ENCODE assay signal across 13 cellular contexts in the genomic region with DNA sequence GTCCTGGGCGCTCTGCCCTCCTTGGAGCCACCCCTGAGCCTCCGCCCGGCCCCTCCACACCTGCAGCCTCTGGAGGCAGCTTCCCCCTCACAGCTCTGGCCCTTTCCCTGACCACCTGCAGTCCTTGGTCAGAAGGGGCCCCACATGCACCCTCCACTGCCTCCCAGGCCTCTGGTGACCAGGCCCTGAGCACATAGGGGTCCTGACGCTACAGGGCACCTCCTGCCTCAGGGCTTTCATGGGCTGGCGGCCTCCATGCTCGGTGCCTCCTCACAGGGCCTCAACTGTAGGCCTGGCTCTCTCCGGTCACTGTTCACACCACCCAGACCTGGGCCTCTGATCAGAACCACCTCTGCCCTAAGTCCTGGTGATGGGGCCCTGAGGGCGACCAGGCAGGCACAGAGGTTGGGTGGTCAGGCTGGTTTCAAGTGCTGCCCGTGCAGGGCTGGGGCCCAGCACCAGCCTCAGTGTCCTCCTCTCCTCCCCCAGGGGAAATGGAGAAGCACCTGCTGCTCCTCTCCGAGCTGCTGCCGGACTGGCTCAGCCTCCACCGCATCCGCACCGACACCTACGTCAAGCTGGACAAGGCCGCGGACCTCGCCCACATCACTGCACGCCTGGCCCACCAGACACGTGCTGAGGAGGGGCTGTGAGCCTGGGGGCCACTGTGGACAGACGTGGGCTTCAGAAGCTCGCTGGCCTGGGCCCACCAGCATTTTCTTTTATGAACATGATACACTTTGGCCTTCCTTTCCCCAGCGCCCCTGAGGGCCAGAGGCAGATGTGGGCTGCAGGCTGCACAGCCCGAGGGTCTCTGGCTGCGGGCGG. TPM values are rescaled to one million over a fixed set of nuclear protein-coding genes. Genes with fewer than 3 reads are reported as not detected.
DNase-seq lines count a peak whose midpoint lies in the region; ATAC-seq and TF ChIP-seq lines count a peak whose summit lies in the region.
"Had no signal": no experiment of that assay in that cellular context is flagged by ENCODE, and none has a peak within 500 bp of the region (broad histone marks: within the 10 kb centered on the region; RNA-seq: fewer than 3 reads in every experiment).

No MANE protein-coding gene starts in this region.

- H3K27ac ChIP-seq in osteoblast (ENCODE audit: low read depth, low read length), result no peak overlapping the region
- H3K27ac ChIP-seq: adrenal gland, left lung, thoracic aorta had no signal

- peaks cover 26% of the 10 kb centered on the region for H3K79me2 ChIP-seq in osteoblast (ENCODE audit: insufficient read depth, low read length)

- no peaks in the 10 kb centered on the region for H3K27me3 ChIP-seq in osteoblast (ENCODE audit: insufficient read depth, low read length)
- H3K27me3 ChIP-seq: adrenal gland had no signal

- TF ChIP-seq CTCF in osteoblast (IDR thresholded peaks at IDR 0.05; ENCODE audit: extremely low read depth, low read depth, low read length), result no peak

- peaks cover 28% of the 10 kb centered on the region for H3K4me1 Mint-ChIP-seq in activated T-cell treated with anti-CD3 and anti-CD28 coated beads, Interleukin-2, amount 50 U/mL, for 24 hours (ENCODE audit: low read depth)
- peaks cover 7% of the 10 kb centered on the region for H3K4me1 Mint-ChIP-seq in activated T-cell treated with anti-CD3 and anti-CD28 coated beads, Interleukin-2, amount 50 U/mL, for 4 hours (ENCODE audit: low read depth)
- peaks cover 7% of the 10 kb centered on the region for H3K4me1 Mint-ChIP-seq in activated T-helper 17 cell treated with anti-CD3 and anti-CD28 coated beads, Interleukin-2, amount 50 U/mL, for 72 hours
- H3K4me1 Mint-ChIP-seq in natural killer cell treated with Interleukin-12 subunit alpha and Interleukin-12 subunit beta and Interleukin-15 and Interleukin-18, amount 100 ng/mL, for 72 hours (ENCODE audit: low read depth in 2 of 2), result peaks cover 4 to 16% of the 10 kb centered on the region in 2 donors

- peak overlapping the region; percentile 93 for H3K4me3 Mint-ChIP-seq in activated T-cell treated with anti-CD3 and anti-CD28 coated beads, Interleukin-2, amount 50 U/mL, for 24 hours
- H3K4me3 Mint-ChIP-seq in activated T-cell treated with anti-CD3 and anti-CD28 coated beads, Interleukin-2, amount 50 U/mL, for 4 hours, result no peak overlapping the region
- peak overlapping the region; percentile 84 for H3K4me3 Mint-ChIP-seq in activated T-helper 17 cell treated with anti-CD3 and anti-CD28 coated beads, Interleukin-2, amount 50 U/mL, for 72 hours
- no peak overlapping the region for H3K4me3 Mint-ChIP-seq in natural killer cell treated with Interleukin-12 subunit alpha and Interleukin-12 subunit beta and Interleukin-15 and Interleukin-18, amount 100 ng/mL, for 72 hours

- peaks cover 36% of the 10 kb centered on the region for H3K4me1 ChIP-seq in osteoblast (ENCODE audit: insufficient read depth, low read length)

- peaks cover 12% of the 10 kb centered on the region for H4K20me1 ChIP-seq in osteoblast (ENCODE audit: insufficient read depth, low read length)

- TF ChIP-seq POLR2A in GM18951 (IDR thresholded peaks at IDR 0.05; ENCODE audit: extremely low read depth, insufficient read depth, insufficient read length), result peak; percentile 10

- DNase-seq in activated T-cell treated with anti-CD3 and anti-CD28 coated beads, Interleukin-2, amount 50 U/mL, for 24 hours, result peak; percentile 47
- no peak for DNase-seq in activated T-cell treated with anti-CD3 and anti-CD28 coated beads, Interleukin-2, amount 50 U/mL, for 4 hours
- DNase-seq in osteoblast (ENCODE audit: insufficient read length, low spot score, missing footprints), result peak; percentile 69
- DNase-seq in DMS 273 treated with DMSO at 0.1 percent for 48 hours (lab: John Stamatoyannopoulos, UW), result no peak
- no peak for DNase-seq in ACHN
- DNase-seq in natural killer cell treated with Interleukin-12 subunit alpha and Interleukin-12 subunit beta and Interleukin-15 and Interleukin-18, amount 100 ng/mL, for 72 hours (ENCODE audit: low spot score), result no peak
- DNase-seq: adrenal gland; effector memory CD4-positive, alpha-beta T cell; left lung; NCI-H1048 had no signal

- no peak overlapping the region for H3K4me3 ChIP-seq in osteoblast (ENCODE audit: insufficient read depth, low read length)
- H3K4me3 ChIP-seq: adrenal gland, left lung, thoracic aorta had no signal

- no peaks in the 10 kb centered on the region for H3K27me3 Mint-ChIP-seq in activated T-cell treated with anti-CD3 and anti-CD28 coated beads, Interleukin-2, amount 50 U/mL, for 24 hours
- no peaks in the 10 kb centered on the region for H3K27me3 Mint-ChIP-seq in activated T-cell treated with anti-CD3 and anti-CD28 coated beads, Interleukin-2, amount 50 U/mL, for 4 hours (ENCODE audit: low read depth)
- H3K27me3 Mint-ChIP-seq in activated T-helper 17 cell treated with anti-CD3 and anti-CD28 coated beads, Interleukin-2, amount 50 U/mL, for 72 hours, result no peaks in the 10 kb centered on the region
- no peaks in the 10 kb centered on the region for H3K27me3 Mint-ChIP-seq in natural killer cell treated with Interleukin-12 subunit alpha and Interleukin-12 subunit beta and Interleukin-15 and Interleukin-18, amount 100 ng/mL, for 72 hours

- H3K9me3 Mint-ChIP-seq in activated T-cell treated with anti-CD3 and anti-CD28 coated beads, Interleukin-2, amount 50 U/mL, for 24 hours, result no peaks in the 10 kb centered on the region
- no peaks in the 10 kb centered on the region for H3K9me3 Mint-ChIP-seq in activated T-cell treated with anti-CD3 and anti-CD28 coated beads, Interleukin-2, amount 50 U/mL, for 4 hours
- H3K9me3 Mint-ChIP-seq in activated T-helper 17 cell treated with anti-CD3 and anti-CD28 coated beads, Interleukin-2, amount 50 U/mL, for 72 hours, result no peaks in the 10 kb centered on the region
- H3K9me3 Mint-ChIP-seq in natural killer cell treated with Interleukin-12 subunit alpha and Interleukin-12 subunit beta and Interleukin-15 and Interleukin-18, amount 100 ng/mL, for 72 hours, result no peaks in the 10 kb centered on the region

- no peak overlapping the region for H3K4me2 ChIP-seq in osteoblast (ENCODE audit: insufficient read depth, low read length)

- H3K27ac Mint-ChIP-seq in activated T-cell treated with anti-CD3 and anti-CD28 coated beads, Interleukin-2, amount 50 U/mL, for 24 hours, result peak overlapping the region; percentile 98
- no peak overlapping the region for H3K27ac Mint-ChIP-seq in activated T-helper 17 cell treated with anti-CD3 and anti-CD28 coated beads, Interleukin-2, amount 50 U/mL, for 72 hours
- H3K27ac Mint-ChIP-seq in natural killer cell treated with Interleukin-12 subunit alpha and Interleukin-12 subunit beta and Interleukin-15 and Interleukin-18, amount 100 ng/mL, for 72 hours, result no peak overlapping the region

- in situ Hi-C loops in GM18951 (cut with MboI; ENCODE audit: low sequenced_read_pairs, unreplicated experiment) (loop anchor here (25.0 kb wide), 1 partner anchor 404 kb away; a partner anchor contains a TSS), ACHN (cut with HindIII; ENCODE audit: low pct_ligation_motif_present, low pct_unique_long_range_greater_than_20kb, low sequenced_read_pairs) (no loop called here)

- H2AFZ ChIP-seq in osteoblast (ENCODE audit: low read length), result no peak overlapping the region

- no peak for ATAC-seq in activated T-cell treated with anti-CD3 and anti-CD28 coated beads, Interleukin-2, amount 50 U/mL, for 4 hours
- no peak for ATAC-seq in activated T-helper 17 cell treated with anti-CD3 and anti-CD28 coated beads, Interleukin-2, amount 50 U/mL, for 72 hours (replicated peaks)
- no peak for ATAC-seq in natural killer cell treated with Interleukin-12 subunit alpha and Interleukin-12 subunit beta and Interleukin-15 and Interleukin-18, amount 100 ng/mL, for 72 hours
- ATAC-seq: left lung had no signal

- peaks cover 26% of the 10 kb centered on the region for H3K36me3 ChIP-seq in osteoblast (ENCODE audit: insufficient read depth, low read length)
- H3K36me3 ChIP-seq: adrenal gland had no signal

- H3K36me3 Mint-ChIP-seq in activated T-cell treated with anti-CD3 and anti-CD28 coated beads, Interleukin-2, amount 50 U/mL, for 24 hours (ENCODE audit: low read depth), result peaks cover 74% of the 10 kb centered on the region
- peaks cover 7% of the 10 kb centered on the region for H3K36me3 Mint-ChIP-seq in activated T-cell treated with anti-CD3 and anti-CD28 coated beads, Interleukin-2, amount 50 U/mL, for 4 hours (ENCODE audit: insufficient read depth)
- H3K36me3 Mint-ChIP-seq in activated T-helper 17 cell treated with anti-CD3 and anti-CD28 coated beads, Interleukin-2, amount 50 U/mL, for 72 hours (ENCODE audit: low read depth), result peaks cover 80% of the 10 kb centered on the region
- no peaks in the 10 kb centered on the region for H3K36me3 Mint-ChIP-seq in natural killer cell treated with Interleukin-12 subunit alpha and Interleukin-12 subunit beta and Interleukin-15 and Interleukin-18, amount 100 ng/mL, for 72 hours

- H3K9me3 ChIP-seq in osteoblast (ENCODE audit: low read depth, low read length), result no peaks in the 10 kb centered on the region
- H3K9me3 ChIP-seq: adrenal gland, left lung, thoracic aorta had no signal

RNA-seq across cellular contexts. Expression of a gene that starts 3.9 kb away (rescaled TPM):
- 100 to 1,000 TPM; 534 to 566 (median 566) TPM for total RNA-seq in activated T-cell treated with anti-CD3 and anti-CD28 coated beads, Interleukin-2, amount 50 U/mL, for 4 hours
- 100 to 1,000 TPM; 132 to 139 TPM for total RNA-seq in activated T-helper 17 cell treated with anti-CD3 and anti-CD28 coated beads, Interleukin-2, amount 50 U/mL, for 72 hours
- total RNA-seq in osteoblast, result 41.8 and 53.6 TPM in 2 replicates
- total RNA-seq in natural killer cell treated with Interleukin-12 subunit alpha and Interleukin-12 subunit beta and Interleukin-15 and Interleukin-18, amount 100 ng/mL, for 72 hours, result 100 to 1,000 TPM; 142 to 192 TPM

RNA-seq across cellular contexts. Expression of a gene that starts 4.3 kb away (rescaled TPM):
- total RNA-seq in activated T-cell treated with anti-CD3 and anti-CD28 coated beads, Interleukin-2, amount 50 U/mL, for 4 hours, result 10 to 100 TPM; 81.0 to 96.4 (median 87.2) TPM
- total RNA-seq in activated T-helper 17 cell treated with anti-CD3 and anti-CD28 coated beads, Interleukin-2, amount 50 U/mL, for 72 hours, result 100 to 1,000 TPM in 1 of 2 donors, 10 to 100 TPM in 1; 96.6 to 141 TPM
- total RNA-seq in osteoblast, result 2.9 TPM in 2 replicates
- total RNA-seq in natural killer cell treated with Interleukin-12 subunit alpha and Interleukin-12 subunit beta and Interleukin-15 and Interleukin-18, amount 100 ng/mL, for 72 hours, result 100 to 1,000 TPM in 1 of 2 donors, 10 to 100 TPM in 1; 50.0 to 129 TPM

RNA-seq across cellular contexts. Expression of a gene that starts 22.8 kb away (rescaled TPM):
- total RNA-seq in activated T-cell treated with anti-CD3 and anti-CD28 coated beads, Interleukin-2, amount 50 U/mL, for 4 hours, result 100 to 1,000 TPM; 116 to 171 (median 139) TPM
- 100 to 1,000 TPM; 197 to 326 TPM for total RNA-seq in activated T-helper 17 cell treated with anti-CD3 and anti-CD28 coated beads, Interleukin-2, amount 50 U/mL, for 72 hours
- 187 and 207 TPM in 2 replicates for total RNA-seq in osteoblast
- total RNA-seq in natural killer cell treated with Interleukin-12 subunit alpha and Interleukin-12 subunit beta and Interleukin-15 and Interleukin-18, amount 100 ng/mL, for 72 hours, result 100 to 1,000 TPM in 1 of 2 donors, 10 to 100 TPM in 1; 84.8 to 298 TPM

RNA-seq across cellular contexts. Expression of a gene that starts 48.9 kb away (rescaled TPM):
- 10 to 100 TPM; 20.6 to 24.1 (median 21.1) TPM for total RNA-seq in activated T-cell treated with anti-CD3 and anti-CD28 coated beads, Interleukin-2, amount 50 U/mL, for 4 hours
- total RNA-seq in activated T-helper 17 cell treated with anti-CD3 and anti-CD28 coated beads, Interleukin-2, amount 50 U/mL, for 72 hours, result 10 to 100 TPM; 37.6 to 73.0 TPM
- 43.6 and 48.1 TPM in 2 replicates for total RNA-seq in osteoblast
- total RNA-seq in natural killer cell treated with Interleukin-12 subunit alpha and Interleukin-12 subunit beta and Interleukin-15 and Interleukin-18, amount 100 ng/mL, for 72 hours, result 10 to 100 TPM; 27.3 to 46.3 TPM

RNA-seq across cellular contexts. Expression of a gene that starts 49.1 kb away (rescaled TPM):
- 100 to 1,000 TPM in 1 of 3 donors, 10 to 100 TPM in 2; 78.9 to 105 (median 98.0) TPM for total RNA-seq in activated T-cell treated with anti-CD3 and anti-CD28 coated beads, Interleukin-2, amount 50 U/mL, for 4 hours
- 10 to 100 TPM; 51.1 to 73.9 TPM for total RNA-seq in activated T-helper 17 cell treated with anti-CD3 and anti-CD28 coated beads, Interleukin-2, amount 50 U/mL, for 72 hours
- 43.1 and 47.7 TPM in 2 replicates for total RNA-seq in osteoblast
- total RNA-seq in natural killer cell treated with Interleukin-12 subunit alpha and Interleukin-12 subunit beta and Interleukin-15 and Interleukin-18, amount 100 ng/mL, for 72 hours, result 10 to 100 TPM; 37.8 to 48.3 TPM

Comparison
In these comparisons a context has a peak if more than half of its experiments do, and no peak if none do; other contexts are left out.
1. DNase-seq: peak in activated T-cell treated with anti-CD3 and anti-CD28 coated beads, Interleukin-2, amount 50 U/mL, for 24 hours (single experiment) and osteoblast (single experiment); none in activated T-cell treated with anti-CD3 and anti-CD28 coated beads, Interleukin-2, amount 50 U/mL, for 4 hours (single experiment), DMS 273 treated with DMSO at 0.1 percent for 48 hours (single experiment), ACHN (single experiment) and natural killer cell treated with Interleukin-12 subunit alpha and Interleukin-12 subunit beta and Interleukin-15 and Interleukin-18, amount 100 ng/mL, for 72 hours (single experiment).
2. H3K4me3 Mint-ChIP-seq: peak in activated T-cell treated with anti-CD3 and anti-CD28 coated beads, Interleukin-2, amount 50 U/mL, for 24 hours (single experiment) and activated T-helper 17 cell treated with anti-CD3 and anti-CD28 coated beads, Interleukin-2, amount 50 U/mL, for 72 hours (single experiment); none in activated T-cell treated with anti-CD3 and anti-CD28 coated beads, Interleukin-2, amount 50 U/mL, for 4 hours (single experiment) and natural killer cell treated with Interleukin-12 subunit alpha and Interleukin-12 subunit beta and Interleukin-15 and Interleukin-18, amount 100 ng/mL, for 72 hours (single experiment).
3. RNA of a gene that starts 4.3 kb away (total RNA-seq): 96.6 to 141 TPM in activated T-helper 17 cell treated with anti-CD3 and anti-CD28 coated beads, Interleukin-2, amount 50 U/mL, for 72 hours, 50.0 to 129 TPM in natural killer cell treated with Interleukin-12 subunit alpha and Interleukin-12 subunit beta and Interleukin-15 and Interleukin-18, amount 100 ng/mL, for 72 hours and 81.0 to 96.4 TPM in activated T-cell treated with anti-CD3 and anti-CD28 coated beads, Interleukin-2, amount 50 U/mL, for 4 hours; 2.9 TPM in osteoblast; every median in the first group is over 10 times any median in the second.